In the genomic region with DNA sequence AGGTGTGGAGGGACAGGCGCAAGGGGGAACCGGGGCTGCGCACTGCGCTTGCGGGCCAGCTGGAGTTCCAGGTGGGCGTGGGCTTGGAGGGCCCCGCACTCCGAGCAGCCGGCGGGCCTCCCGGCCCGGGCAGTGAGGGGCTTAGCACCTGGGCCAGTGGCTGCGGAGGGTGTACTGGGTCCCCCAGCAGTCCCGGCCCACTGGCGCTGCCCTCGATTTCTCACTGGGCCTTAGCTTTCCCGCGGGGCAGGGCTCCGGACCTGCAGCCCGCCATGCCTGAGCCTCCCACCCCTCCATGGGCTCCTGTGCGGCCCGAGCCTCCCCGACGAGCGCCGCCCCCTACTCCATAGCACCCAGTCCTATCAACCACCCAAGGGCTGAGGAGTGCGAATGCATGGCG, we compare ENCODE assay signal across 4 cellular contexts.
DNase-seq lines count a peak whose midpoint lies in the region; ATAC-seq and TF ChIP-seq lines count a peak whose summit lies in the region.
"Not testable (repeated sequence)": the region's sequence is repeated elsewhere in the genome, so short reads cannot be mapped to it uniquely, and the experiment has no call there.

No MANE protein-coding gene starts in this region.

- peaks cover 22 to 25% of the 10 kb centered on the region in 2 donors for H3K4me1 Mint-ChIP-seq in stimulated activated naive B cell treated with anti-CD40 and anti-IgM and Interleukin-4, amounts not matched to agents 10 μg/mL and 1 μg/mL and 100 μg/mL, for 72 hours

- H3K4me1 ChIP-seq in testis: not testable (repeated sequence)

- H3K36me3 ChIP-seq in testis (ENCODE audit: low read depth, missing control alignments): not testable (repeated sequence)

- H3K27ac Mint-ChIP-seq in stimulated activated naive B cell treated with anti-CD40 and anti-IgM and Interleukin-4, amounts not matched to agents 10 μg/mL and 1 μg/mL and 100 μg/mL, for 72 hours: peak overlapping the region; percentile 14

- DNase-seq in RWPE1 (ENCODE audit: low spot score); stimulated activated naive B cell treated with anti-CD40 and anti-IgM and Interleukin-4, amounts not matched to agents 10 μg/mL and 1 μg/mL and 100 μg/mL, for 72 hours; testis: not testable (repeated sequence)
- peak; percentile 9 for DNase-seq in activated gamma-delta T cell (lab: John Stamatoyannopoulos, UW)

- TF ChIP-seq CTCF in RWPE1 (conservative IDR thresholded peaks at IDR 0.05; ENCODE audit: low read depth); testis (IDR thresholded peaks at IDR 0.05): not testable (repeated sequence)

- WGBS in testis, 2 donors: 80 to 98% methylated on average over 3 to 18 of the region's 28 CpGs

- not testable (repeated sequence) for H3K9me3 Mint-ChIP-seq in stimulated activated naive B cell treated with anti-CD40 and anti-IgM and Interleukin-4, amounts not matched to agents 10 μg/mL and 1 μg/mL and 100 μg/mL, for 72 hours

- ATAC-seq in stimulated activated naive B cell treated with anti-CD40 and anti-IgM and Interleukin-4, amounts not matched to agents 10 μg/mL and 1 μg/mL and 100 μg/mL, for 72 hours (replicated peaks): not testable (repeated sequence)

- H3K9me3 ChIP-seq in testis: not testable (repeated sequence)

- POLR2A ChIA-PET in RWPE1 (lab: Yijun Ruan, JAX; ENCODE audit: low non-redundant PET): not testable (repeated sequence)

- peak overlapping the region; percentile 48; the same call in 1 of the 2 replicates for H3K27ac ChIP-seq in RWPE1
- H3K27ac ChIP-seq in testis: not testable (repeated sequence)

- H3K27me3 Mint-ChIP-seq in stimulated activated naive B cell treated with anti-CD40 and anti-IgM and Interleukin-4, amounts not matched to agents 10 μg/mL and 1 μg/mL and 100 μg/mL, for 72 hours: not testable (repeated sequence)

- intact Hi-C loops in testis (cut with DNase I; ENCODE audit: low total_unique reads): not testable (repeated sequence)

- H3K36me3 Mint-ChIP-seq in stimulated activated naive B cell treated with anti-CD40 and anti-IgM and Interleukin-4, amounts not matched to agents 10 μg/mL and 1 μg/mL and 100 μg/mL, for 72 hours: peaks cover 45 to 61% of the 10 kb centered on the region in 2 donors

- not testable (repeated sequence) for H3K4me3 Mint-ChIP-seq in stimulated activated naive B cell treated with anti-CD40 and anti-IgM and Interleukin-4, amounts not matched to agents 10 μg/mL and 1 μg/mL and 100 μg/mL, for 72 hours

- H3K27me3 ChIP-seq in testis: not testable (repeated sequence)

- not testable (repeated sequence) for TF ChIP-seq POLR2A in testis (IDR thresholded peaks at IDR 0.05)

- CTCF ChIA-PET in RWPE1 (lab: Yijun Ruan, JAX): interaction anchor here (0.6 kb wide), 1 partner anchor 323 kb away, joined by 3 read pairs; no protein-coding TSS in a partner anchor

- peak overlapping the region; percentile 18 to 44 for H3K4me3 ChIP-seq in testis
